Comparison of ENCODE assay signal across 1 cellular context in the genomic region with DNA sequence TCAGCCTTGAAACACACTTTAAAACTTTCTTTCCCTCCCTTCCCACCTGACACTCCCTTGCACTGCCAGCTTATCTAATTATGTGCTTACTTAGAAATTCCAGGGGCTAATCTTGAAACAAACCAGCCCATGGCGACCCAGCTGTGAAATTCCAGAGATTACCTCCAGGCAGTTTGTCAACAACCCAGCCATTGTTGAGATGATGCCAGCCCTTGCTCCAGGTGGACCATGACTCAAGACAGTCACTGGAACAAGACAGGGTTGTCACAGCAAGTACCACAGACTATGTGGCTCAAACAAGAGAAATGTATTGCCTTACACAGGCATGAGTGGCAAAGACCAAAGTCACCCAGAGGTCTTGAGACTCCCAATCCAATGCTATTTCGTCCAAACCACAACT.
TF ChIP-seq lines count a peak whose summit lies in the region.

No MANE protein-coding gene starts in this region.

TF ChIP-seq in GM23338, 12 proteins besides CTCF, POLR2A, EP300 and RAD21 (continued from another document):
- TF ChIP-seq, protein P1, sequence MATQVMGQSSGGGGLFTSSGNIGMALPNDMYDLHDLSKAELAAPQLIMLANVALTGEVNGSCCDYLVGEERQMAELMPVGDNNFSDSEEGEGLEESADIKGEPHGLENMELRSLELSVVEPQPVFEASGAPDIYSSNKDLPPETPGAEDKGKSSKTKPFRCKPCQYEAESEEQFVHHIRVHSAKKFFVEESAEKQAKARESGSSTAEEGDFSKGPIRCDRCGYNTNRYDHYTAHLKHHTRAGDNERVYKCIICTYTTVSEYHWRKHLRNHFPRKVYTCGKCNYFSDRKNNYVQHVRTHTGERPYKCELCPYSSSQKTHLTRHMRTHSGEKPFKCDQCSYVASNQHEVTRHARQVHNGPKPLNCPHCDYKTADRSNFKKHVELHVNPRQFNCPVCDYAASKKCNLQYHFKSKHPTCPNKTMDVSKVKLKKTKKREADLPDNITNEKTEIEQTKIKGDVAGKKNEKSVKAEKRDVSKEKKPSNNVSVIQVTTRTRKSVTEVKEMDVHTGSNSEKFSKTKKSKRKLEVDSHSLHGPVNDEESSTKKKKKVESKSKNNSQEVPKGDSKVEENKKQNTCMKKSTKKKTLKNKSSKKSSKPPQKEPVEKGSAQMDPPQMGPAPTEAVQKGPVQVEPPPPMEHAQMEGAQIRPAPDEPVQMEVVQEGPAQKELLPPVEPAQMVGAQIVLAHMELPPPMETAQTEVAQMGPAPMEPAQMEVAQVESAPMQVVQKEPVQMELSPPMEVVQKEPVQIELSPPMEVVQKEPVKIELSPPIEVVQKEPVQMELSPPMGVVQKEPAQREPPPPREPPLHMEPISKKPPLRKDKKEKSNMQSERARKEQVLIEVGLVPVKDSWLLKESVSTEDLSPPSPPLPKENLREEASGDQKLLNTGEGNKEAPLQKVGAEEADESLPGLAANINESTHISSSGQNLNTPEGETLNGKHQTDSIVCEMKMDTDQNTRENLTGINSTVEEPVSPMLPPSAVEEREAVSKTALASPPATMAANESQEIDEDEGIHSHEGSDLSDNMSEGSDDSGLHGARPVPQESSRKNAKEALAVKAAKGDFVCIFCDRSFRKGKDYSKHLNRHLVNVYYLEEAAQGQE (IDR thresholded peaks at IDR 0.05; ENCODE audit: unreplicated experiment): no peak
- no peak for TF ChIP-seq ZNF114 (CRISPR knock-in tag; IDR thresholded peaks at IDR 0.05)
- no peak for TF ChIP-seq NANOG (IDR thresholded peaks at IDR 0.05; ENCODE audit: borderline replicate concordance)
- no peak for TF ChIP-seq POLR2AphosphoS5 (IDR thresholded peaks at IDR 0.05; ENCODE audit: low read depth)
- TF ChIP-seq ETS1 (IDR thresholded peaks at IDR 0.05): no peak
- no peak for TF ChIP-seq ZNF462 (CRISPR knock-in tag; IDR thresholded peaks at IDR 0.05)
- TF ChIP-seq CREB1 (CRISPR knock-in tag; IDR thresholded peaks at IDR 0.05; ENCODE audit: low read depth): no peak
- no peak for TF ChIP-seq JUNB (IDR thresholded peaks at IDR 0.05; ENCODE audit: unreplicated experiment)
